21 cellular contexts compared by ENCODE assay signal in genomic region chr9:71710856-71711255, GRCh38.
"Had no signal": no experiment of that assay in that cellular context is flagged by ENCODE, and none has a peak within 500 bp of the region (broad histone marks: within the 10 kb centered on the region; RNA-seq: fewer than 3 reads in every experiment).

No MANE protein-coding gene starts in this region.

- H3K27me3 Mint-ChIP-seq: brain, type B pancreatic cell had no signal

- H3K4me1 Mint-ChIP-seq: brain had no signal

- H3K27ac ChIP-seq: esophagus muscularis mucosa, gastrocnemius medialis, neutrophil, ovary, vagina, WERI-Rb-1 had no signal

- H3K27me3 ChIP-seq: esophagus muscularis mucosa, gastrocnemius medialis, neutrophil, ovary, vagina had no signal

- DNase-seq: activated CD4-positive, CD25-positive, alpha-beta regulatory T cell treated with anti-CD3 and anti-CD28 coated beads, Interleukin-2, amount 50 U/mL, for 72 hours; anterior cingulate cortex; central memory CD4-positive, alpha-beta T cell; effector memory CD4-positive, alpha-beta T cell; gastrocnemius medialis; head of caudate nucleus; hypothalamus; left ventricle myocardium superior; midbrain; ovary; right cardiac atrium; SK-N-SH; stimulated activated CD4-positive, alpha-beta T cell treated with anti-CD3 and anti-CD28 coated beads, Interleukin-4, amount 100 ng/mL, for 24 hours; WERI-Rb-1 had no signal

- FAIRE-seq: colon had no signal

- H3K36me3 ChIP-seq: ovary, WERI-Rb-1 had no signal

- H3K4me3 Mint-ChIP-seq: brain, nephron, type B pancreatic cell had no signal

- H3K27ac Mint-ChIP-seq: brain, nephron had no signal

- H3K9me3 Mint-ChIP-seq: brain, nephron, type B pancreatic cell had no signal

- H3K4me3 ChIP-seq: esophagus muscularis mucosa, gastrocnemius medialis, ovary, vagina had no signal
